17 cellular contexts compared by ENCODE assay signal in the genomic region with DNA sequence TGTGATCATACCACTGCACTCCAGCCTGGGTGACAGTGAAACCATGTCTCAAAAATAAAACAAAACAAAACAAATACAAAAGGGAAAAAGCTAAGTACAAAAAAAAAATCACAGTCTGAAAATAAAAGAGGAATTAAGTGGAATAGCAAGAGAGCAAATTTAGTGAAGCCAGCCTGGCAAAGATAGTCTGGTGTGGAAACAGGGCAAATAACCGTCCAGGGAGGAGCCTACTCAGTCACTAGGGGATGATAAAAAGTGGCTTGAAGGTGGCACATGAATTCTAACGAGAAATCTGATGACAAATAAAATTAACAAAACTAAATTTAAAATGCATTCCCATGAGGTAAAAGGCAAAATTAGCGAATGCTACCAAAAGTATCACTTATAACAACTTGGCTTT. TPM values are rescaled to one million over a fixed set of nuclear protein-coding genes. Genes with fewer than 3 reads are reported as not detected.
"Had no signal": no experiment of that assay in that cellular context is flagged by ENCODE, and none has a peak within 500 bp of the region (broad histone marks: within the 10 kb centered on the region; RNA-seq: fewer than 3 reads in every experiment).

No MANE protein-coding gene starts in this region.

- H3K36me3 Mint-ChIP-seq: activated CD4-positive, alpha-beta memory T cell treated with anti-CD3 and anti-CD28 coated beads for 36 hours; stimulated activated effector memory CD8-positive, alpha-beta T cell treated with anti-CD3 and anti-CD28 coated beads, Interleukin-12 subunit alpha, Interleukin-12 subunit beta, amount 100 ng/mL, for 72 hours; T-cell had no signal

- DNase-seq: activated CD4-positive, alpha-beta memory T cell treated with anti-CD3 and anti-CD28 coated beads for 36 hours; activated CD4-positive, alpha-beta T cell treated with anti-CD3 and anti-CD28 coated beads for 1 hour; activated naive CD4-positive, alpha-beta T cell treated with Interleukin-2 at 50 U/mL for 16 hours; body of pancreas; dermis blood vessel endothelial cell; heart left ventricle; left ventricle myocardium inferior; ovary; SJCRH30; small intestine; T-cell; T1000; trophoblast cell had no signal

- H3K4me1 Mint-ChIP-seq: central memory CD8-positive, alpha-beta T cell; stimulated activated effector memory CD8-positive, alpha-beta T cell treated with anti-CD3 and anti-CD28 coated beads, Interleukin-12 subunit alpha, Interleukin-12 subunit beta, amount 100 ng/mL, for 72 hours; T-cell had no signal

- H3K27ac Mint-ChIP-seq: activated CD4-positive, alpha-beta memory T cell treated with anti-CD3 and anti-CD28 coated beads for 36 hours; activated T-helper 1 cell treated with anti-CD3 and anti-CD28 coated beads, Interleukin-12 subunit alpha, Interleukin-12 subunit beta, Interleukin-2, Interleukin-4 antibody, amounts not matched to agents 30 ng/mL and 10 ng/mL and 1 ng/mL, durations not matched to agents 14 hours and 24 hours and 36 hours; stimulated activated effector memory CD8-positive, alpha-beta T cell treated with anti-CD3 and anti-CD28 coated beads, Interleukin-12 subunit alpha, Interleukin-12 subunit beta, amount 100 ng/mL, for 72 hours; T-cell had no signal

- ATAC-seq: stimulated activated effector memory CD8-positive, alpha-beta T cell treated with anti-CD3 and anti-CD28 coated beads, Interleukin-12 subunit alpha, Interleukin-12 subunit beta, amount 100 ng/mL, for 72 hours; T-cell had no signal

- H3K9me3 Mint-ChIP-seq: activated T-helper 1 cell treated with anti-CD3 and anti-CD28 coated beads, Interleukin-12 subunit alpha, Interleukin-12 subunit beta, Interleukin-2, Interleukin-4 antibody, amounts not matched to agents 30 ng/mL and 10 ng/mL and 1 ng/mL, durations not matched to agents 14 hours and 24 hours and 36 hours; neural crest cell had no signal

- H3K36me3 ChIP-seq: heart left ventricle, left ventricle myocardium inferior, ovary, SJCRH30 had no signal

- H3K4me1 ChIP-seq: SJCRH30 had no signal

- H3K27me3 Mint-ChIP-seq: central memory CD8-positive, alpha-beta T cell had no signal

- H3K4me3 ChIP-seq: body of pancreas, heart left ventricle, left ventricle myocardium inferior, ovary, SJCRH30 had no signal

- H3K27ac ChIP-seq: left ventricle myocardium inferior, ovary, SJCRH30 had no signal

- H3K9me3 ChIP-seq: body of pancreas, left ventricle myocardium inferior, ovary, SJCRH30 had no signal

- H3K4me3 Mint-ChIP-seq: activated CD4-positive, alpha-beta memory T cell treated with anti-CD3 and anti-CD28 coated beads for 36 hours; activated T-helper 1 cell treated with anti-CD3 and anti-CD28 coated beads, Interleukin-12 subunit alpha, Interleukin-12 subunit beta, Interleukin-2, Interleukin-4 antibody, amounts not matched to agents 30 ng/mL and 10 ng/mL and 1 ng/mL, durations not matched to agents 14 hours and 24 hours and 36 hours; central memory CD8-positive, alpha-beta T cell; neural crest cell; stimulated activated effector memory CD8-positive, alpha-beta T cell treated with anti-CD3 and anti-CD28 coated beads, Interleukin-12 subunit alpha, Interleukin-12 subunit beta, amount 100 ng/mL, for 72 hours; T-cell had no signal

- H3K27me3 ChIP-seq: body of pancreas, heart left ventricle, ovary, SJCRH30 had no signal

RNA-seq across cellular contexts. Expression of gene PDGFC, which starts 8.2 kb away (rescaled TPM):
- total RNA-seq: activated CD4-positive, alpha-beta memory T cell treated with anti-CD3 and anti-CD28 coated beads for 36 hours; activated T-helper 1 cell treated with anti-CD3 and anti-CD28 coated beads, Interleukin-12 subunit alpha, Interleukin-12 subunit beta, Interleukin-2, Interleukin-4 antibody, amounts not matched to agents 30 ng/mL and 10 ng/mL and 1 ng/mL, durations not matched to agents 14 hours and 24 hours and 36 hours had no signal
